ENCODE assay signal across 8 cellular contexts in genomic region chr7:128532956-128533355, GRCh38. TPM values are rescaled to one million over a fixed set of nuclear protein-coding genes. Genes with fewer than 3 reads are reported as not detected.
DNase-seq lines count a peak whose midpoint lies in the region; ATAC-seq, FAIRE-seq and TF ChIP-seq lines count a peak whose summit lies in the region.
"Not testable (repeated sequence)": the region's sequence is repeated elsewhere in the genome, so short reads cannot be mapped to it uniquely, and the experiment has no call there.

No MANE protein-coding gene starts in this region.

- H3K4me3 ChIP-seq in DND-41 (ENCODE audit: low read depth in 1 of 2, low read length in 2 of 2), result peak overlapping the region; percentile 65 to 67; a peak in 3 of 4 replicates
- not testable (repeated sequence) for H3K4me3 ChIP-seq in KMS-11 (IDR thresholded peaks at IDR 0.05; ENCODE audit: insufficient read depth, low read depth, low read length)
- peak overlapping the region; percentile 76 for H3K4me3 ChIP-seq in WI38 (ENCODE audit: low read depth, low read length)
- H3K4me3 ChIP-seq in astrocyte (ENCODE audit: insufficient read depth, low read depth, low read length), result peak overlapping the region; percentile 81
- H3K4me3 ChIP-seq in endothelial cell of umbilical vein (replicated peaks in 1 of 3; ENCODE audit: insufficient read depth in 1 of 3, low read depth in 1 of 3, low read length in 3 of 3), result peak overlapping the region; percentile 7 to 90 (median 24)
- peak overlapping the region; percentile 72 for H3K4me3 ChIP-seq in neuron (ENCODE audit: low read length)
- peak overlapping the region in 1 of 4 donors; percentile 97 for H3K4me3 ChIP-seq in transverse colon

- not testable (repeated sequence) for TF ChIP-seq CTCF in DND-41 (IDR thresholded peaks at IDR 0.05; ENCODE audit: borderline replicate concordance, extremely low read depth, low read length, poor library complexity, severe bottlenecking); KMS-11 (conservative IDR thresholded peaks at IDR 0.05; ENCODE audit: low read depth, low read length); WI38 (IDR thresholded peaks at IDR 0.05; ENCODE audit: low read depth, low read length); astrocyte (IDR thresholded peaks at IDR 0.05; ENCODE audit: insufficient read depth, low read depth, low read length); endothelial cell of umbilical vein (IDR thresholded peaks at IDR 0.05; ENCODE audit: extremely low read depth in 1 of 2, insufficient read depth in 1 of 2, low read depth in 1 of 2, low read length in 2 of 2); transverse colon (IDR thresholded peaks at IDR 0.05)

- CTCF ChIA-PET in endothelial cell of umbilical vein (lab: Charles Lee), result not testable (repeated sequence)

- H3K9me3 ChIP-seq in DND-41 (ENCODE audit: insufficient read depth, low read length, severe bottlenecking); astrocyte (ENCODE audit: insufficient read depth, low read depth, low read length); endothelial cell of umbilical vein (replicated peaks; ENCODE audit: control insufficient read depth, insufficient read depth, low read length); neuron (ENCODE audit: low read length); transverse colon: not testable (repeated sequence)

- peak overlapping the region; percentile 96 for H3K4me3 Mint-ChIP-seq in astrocyte (ENCODE audit: unreplicated experiment)
- H3K4me3 Mint-ChIP-seq in immature natural killer cell, result peak overlapping the region; percentile 88 to 91 (median 91)

- not testable (repeated sequence) for H3K9me1 ChIP-seq in endothelial cell of umbilical vein (replicated peaks; ENCODE audit: control insufficient read depth, extremely low read depth, insufficient read depth, low read length)

- H3K4me2 ChIP-seq in DND-41 (ENCODE audit: insufficient read depth, low read length) (peak overlapping the region; percentile 58), KMS-11 (peak overlapping the region; percentile 86), astrocyte (ENCODE audit: low read length) (peak overlapping the region; percentile 91), endothelial cell of umbilical vein (ENCODE audit: insufficient read depth, low read length) (peak overlapping the region; percentile 94)

- FAIRE-seq in astrocyte (lab: Jason Lieb, UNC), result not testable (repeated sequence)
- peak; percentile 33 for FAIRE-seq in endothelial cell of umbilical vein (lab: Jason Lieb, UNC)

- H3K27ac ChIP-seq in DND-41 (ENCODE audit: low read length) (peak overlapping the region; percentile 59; the same call in 1 of the 2 replicates), KMS-11 (peak overlapping the region; percentile 94; the same call in 1 of the 2 replicates), astrocyte (ENCODE audit: low read depth, low read length) (peak overlapping the region; percentile 11), endothelial cell of umbilical vein (ENCODE audit: insufficient read depth, low read depth, low read length) (peak overlapping the region; percentile 20), transverse colon (peak overlapping the region; percentile 99 to 100 (median 99))

- not testable (repeated sequence) for H3K36me3 Mint-ChIP-seq in astrocyte (ENCODE audit: low read depth, unreplicated experiment); immature natural killer cell

- H3K27me3 Mint-ChIP-seq in astrocyte (ENCODE audit: low read depth, unreplicated experiment); immature natural killer cell (ENCODE audit: low read depth in 3 of 3): not testable (repeated sequence)

- H3K27ac Mint-ChIP-seq in astrocyte (ENCODE audit: unreplicated experiment) (peak overlapping the region; percentile 81), immature natural killer cell (peak overlapping the region; percentile 82 to 97 (median 91))

- H2AFZ ChIP-seq in DND-41 (ENCODE audit: low read depth, low read length); KMS-11 (ENCODE audit: low read depth); astrocyte (ENCODE audit: low read depth, low read length); endothelial cell of umbilical vein (ENCODE audit: low read depth, low read length); neuron (ENCODE audit: low read depth, low read length): not testable (repeated sequence)

- H3K36me3 ChIP-seq in DND-41 (ENCODE audit: insufficient read depth, low read length) (peaks cover 24% of the 10 kb centered on the region), KMS-11 (ENCODE audit: insufficient read depth) (peaks cover 12% of the 10 kb centered on the region; the same call in 1 of the 2 replicates), neuron (ENCODE audit: insufficient read depth, low read length) (peaks cover 12% of the 10 kb centered on the region)
- not testable (repeated sequence) for H3K36me3 ChIP-seq in astrocyte (ENCODE audit: insufficient read depth, low read length); endothelial cell of umbilical vein (ENCODE audit: control insufficient read depth in 2 of 2, extremely low read depth in 1 of 2, insufficient read depth in 2 of 2, low read length in 2 of 2); transverse colon

- H3K9me3 Mint-ChIP-seq in astrocyte (ENCODE audit: unreplicated experiment); immature natural killer cell: not testable (repeated sequence)

- H4K20me1 ChIP-seq in DND-41 (ENCODE audit: insufficient read depth, low read length); KMS-11 (ENCODE audit: insufficient read depth); endothelial cell of umbilical vein (replicated peaks; ENCODE audit: control insufficient read depth, extremely low read depth, insufficient read depth, low read length): not testable (repeated sequence)
- H4K20me1 ChIP-seq in astrocyte (ENCODE audit: insufficient read depth, low read length), result peaks cover 12% of the 10 kb centered on the region

- ATAC-seq in DND-41 (ENCODE audit: insufficient read depth, low read depth), result not testable (repeated sequence)

- DNase-seq in DND-41; astrocyte (ENCODE audit: low read depth); immature natural killer cell; transverse colon: not testable (repeated sequence)
- DNase-seq in endothelial cell of umbilical vein (ENCODE audit: low read depth, low spot score), result peak; percentile 16

- not testable (repeated sequence) for TF ChIP-seq EP300 in transverse colon (IDR thresholded peaks at IDR 0.05; ENCODE audit: low read depth)

- H3K79me2 ChIP-seq in DND-41 (ENCODE audit: insufficient read depth, low read length), result peaks cover 66% of the 10 kb centered on the region
- peaks cover 68% of the 10 kb centered on the region for H3K79me2 ChIP-seq in KMS-11 (ENCODE audit: insufficient read depth, low read depth)
- peaks cover 65% of the 10 kb centered on the region for H3K79me2 ChIP-seq in astrocyte (ENCODE audit: insufficient read depth, low read length)
- peaks cover 51% of the 10 kb centered on the region for H3K79me2 ChIP-seq in endothelial cell of umbilical vein (ENCODE audit: control insufficient read depth, insufficient read depth, low read length)

- in situ Hi-C loops in transverse colon (cut with MboI; ENCODE audit: low pct_ligation_motif_present in 1 of 4, low pct_unique_long_range_greater_than_20kb in 1 of 4, low sequenced_read_pairs in 3 of 4), result not testable (repeated sequence)

- not testable (repeated sequence) for BruUV-seq in endothelial cell of umbilical vein (replicated peaks; lab: Mats Ljungman, UMichigan)

- POLR2A ChIA-PET in endothelial cell of umbilical vein (lab: Charles Lee), result not testable (repeated sequence)

- dilution Hi-C loops in endothelial cell of umbilical vein (cut with MboI; ENCODE audit: extremely low pct_ligation_motif_present, low sequenced_read_pairs), result not testable (repeated sequence)

- peaks cover 13% of the 10 kb centered on the region for H3K4me1 Mint-ChIP-seq in astrocyte (ENCODE audit: low read depth, unreplicated experiment)
- H3K4me1 Mint-ChIP-seq in immature natural killer cell, result peaks cover 44 to 55% of the 10 kb centered on the region in 2 donors

- 0 to 17% methylated on average over 1 of the region's 1 CpG for WGBS in transverse colon (ENCODE audit: low coverage in 1 of 2), 2 donors

- H3K4me1 ChIP-seq in DND-41 (ENCODE audit: insufficient read depth, low read length) (peaks cover 20% of the 10 kb centered on the region), KMS-11 (ENCODE audit: low read depth, poor library complexity, severe bottlenecking) (peaks cover 49% of the 10 kb centered on the region), transverse colon (peaks cover 7 to 37% (median 15%) of the 10 kb centered on the region in 4 donors)
- not testable (repeated sequence) for H3K4me1 ChIP-seq in astrocyte (ENCODE audit: insufficient read depth, low read length); endothelial cell of umbilical vein (ENCODE audit: control insufficient read depth, extremely low read depth, insufficient read depth, low read length); neuron (ENCODE audit: insufficient read depth, low read length)

- intact Hi-C loops in endothelial cell of umbilical vein (cut with micrococcal nuclease); transverse colon (cut with DNase I; ENCODE audit: low total_unique reads): not testable (repeated sequence)

- not testable (repeated sequence) for TF ChIP-seq POLR2A in endothelial cell of umbilical vein (IDR thresholded peaks at IDR 0.05; ENCODE audit: low read depth, low read length); transverse colon (IDR thresholded peaks at IDR 0.05)

- H3K9ac ChIP-seq in DND-41 (ENCODE audit: low read depth, low read length), result peak overlapping the region; percentile 72
- H3K9ac ChIP-seq in KMS-11, result peak overlapping the region; percentile 98; the same call in 1 of the 2 replicates
- peak overlapping the region; percentile 95 for H3K9ac ChIP-seq in astrocyte (ENCODE audit: low read length)
- H3K9ac ChIP-seq in endothelial cell of umbilical vein (replicated peaks; ENCODE audit: extremely low read depth, insufficient read depth, low read length), result peak overlapping the region; percentile 9

- H3K27me3 ChIP-seq in DND-41 (ENCODE audit: insufficient read depth, low read length, poor library complexity); KMS-11 (ENCODE audit: insufficient read depth, low read depth); astrocyte (ENCODE audit: insufficient read depth, low read length); endothelial cell of umbilical vein (ENCODE audit: control insufficient read depth in 2 of 2, insufficient read depth in 2 of 2, low read length in 2 of 2); neuron (ENCODE audit: insufficient read depth, low read length); transverse colon: not testable (repeated sequence)

RNA-seq across cellular contexts. Expression of gene METTL2B, which starts 56.4 kb away (rescaled TPM):
- total RNA-seq in astrocyte (30.8 and 34.5 TPM in 2 replicates), endothelial cell of umbilical vein (30.0 and 35.6 TPM in 2 replicates), transverse colon (10 to 100 TPM; 22.1 to 30.3 (median 23.2) TPM)
- polyA plus RNA-seq in endothelial cell of umbilical vein (14.2 and 15.9 TPM in 2 replicates), immature natural killer cell (10 to 100 TPM in 2 of 3 donors, 1 to 10 TPM in 1; 2.8 to 24.9 (median 11.9) TPM)
- polyA plus RNA-seq in endothelial cell of umbilical vein (2011; cell fraction: cytosol; rRNA removed), result 15.4 and 16.4 TPM in 2 replicates
- 22.3 and 22.6 TPM in 2 replicates for polyA plus RNA-seq in endothelial cell of umbilical vein (2011; cell fraction: nucleus; rRNA removed)
- 19.3 and 22.0 TPM in 2 replicates for polyA plus RNA-seq in endothelial cell of umbilical vein (2012)
- polyA minus RNA-seq in endothelial cell of umbilical vein, result 27.6 and 28.9 TPM in 2 replicates
- 31.9 TPM for polyA minus RNA-seq in endothelial cell of umbilical vein (2011; cell fraction: cytosol; rRNA and poly(A)+ RNA removed)
- polyA minus RNA-seq in endothelial cell of umbilical vein (2011; cell fraction: nucleus; rRNA and poly(A)+ RNA removed), result 36.0 and 38.5 TPM in 2 replicates

Comparison
In these comparisons a context has a peak if more than half of its experiments do, and no peak if none do; other contexts are left out.
1. H3K27ac ChIP-seq: peak in every context shown above with its lines; median percentile 99 in transverse colon; 94 in KMS-11; 59 in DND-41; 20 in endothelial cell of umbilical vein; 11 in astrocyte.
2. H3K9ac ChIP-seq: peak in every context shown above with its lines; median percentile 98 in KMS-11; 95 in astrocyte; 72 in DND-41; 9 in endothelial cell of umbilical vein.